In genomic region chr6:150539568-150539967, GRCh38 we compare ENCODE assay signal across 20 cellular contexts.
DNase-seq lines count a peak whose midpoint lies in the region; ATAC-seq and TF ChIP-seq lines count a peak whose summit lies in the region.
"Had no signal": no experiment of that assay in that cellular context is flagged by ENCODE, and none has a peak within 500 bp of the region (broad histone marks: within the 10 kb centered on the region; RNA-seq: fewer than 3 reads in every experiment).

No MANE protein-coding gene starts in this region.

- ATAC-seq in activated CD4-positive, alpha-beta T cell treated with anti-CD3 and anti-CD28 coated beads for 36 hours: peak; percentile 69
- 0 out of 3 replicates have a peak, but pooled peaks have one; percentile 19 for ATAC-seq in RWPE2 (ENCODE audit: low read depth)
- ATAC-seq in stimulated activated effector memory CD8-positive, alpha-beta T cell treated with anti-CD3 and anti-CD28 coated beads, Interleukin-12 subunit alpha, Interleukin-12 subunit beta, amount 100 ng/mL, for 72 hours: peak; percentile 83
- ATAC-seq: Panc1 had no signal

- H3K4me1 Mint-ChIP-seq in activated CD4-positive, alpha-beta T cell treated with anti-CD3 and anti-CD28 coated beads for 36 hours: peaks cover 7% of the 10 kb centered on the region
- peaks cover 2% of the 10 kb centered on the region for H3K4me1 Mint-ChIP-seq in activated CD4-positive, alpha-beta T cell treated with anti-CD3 and anti-CD28 coated beads, Interleukin-2, amount 10 ng/mL, durations not matched to agents 7 days and 5 days
- H3K4me1 Mint-ChIP-seq in stimulated activated effector memory CD8-positive, alpha-beta T cell treated with anti-CD3 and anti-CD28 coated beads, Interleukin-12 subunit alpha, Interleukin-12 subunit beta, amount 100 ng/mL, for 72 hours: peaks cover 11% of the 10 kb centered on the region
- H3K4me1 Mint-ChIP-seq: CD8-positive, alpha-beta memory T cell had no signal

- H3K27me3 ChIP-seq in RWPE2 (ENCODE audit: insufficient read depth, poor library complexity, severe bottlenecking): no peaks in the 10 kb centered on the region
- H3K27me3 ChIP-seq: SJCRH30 had no signal

- H3K36me3 Mint-ChIP-seq in activated CD4-positive, alpha-beta T cell treated with anti-CD3 and anti-CD28 coated beads for 36 hours (ENCODE audit: low read depth): no peaks in the 10 kb centered on the region
- no peaks in the 10 kb centered on the region for H3K36me3 Mint-ChIP-seq in activated CD4-positive, alpha-beta T cell treated with anti-CD3 and anti-CD28 coated beads, Interleukin-2, amount 10 ng/mL, durations not matched to agents 7 days and 5 days (ENCODE audit: low read depth)
- H3K36me3 Mint-ChIP-seq in stimulated activated effector memory CD8-positive, alpha-beta T cell treated with anti-CD3 and anti-CD28 coated beads, Interleukin-12 subunit alpha, Interleukin-12 subunit beta, amount 100 ng/mL, for 72 hours: no peaks in the 10 kb centered on the region
- H3K36me3 Mint-ChIP-seq: CD8-positive, alpha-beta memory T cell had no signal

- POLR2A ChIA-PET in activated CD4-positive, alpha-beta T cell treated with anti-CD3 and anti-CD28 coated beads for 36 hours (lab: Charles Lee): no interaction called here
- POLR2A ChIA-PET in activated CD4-positive, alpha-beta T cell treated with anti-CD3 and anti-CD28 coated beads, Interleukin-2, amount 10 ng/mL, durations not matched to agents 7 days and 5 days (lab: Charles Lee): no interaction called here

- no peaks in the 10 kb centered on the region for H3K36me3 ChIP-seq in RWPE2 (ENCODE audit: low read depth)
- H3K36me3 ChIP-seq: SJCRH30 had no signal

- peak; percentile 11 for DNase-seq in activated CD4-positive, alpha-beta T cell treated with anti-CD3 and anti-CD28 coated beads for 36 hours
- DNase-seq in activated CD4-positive, alpha-beta T cell treated with anti-CD3 and anti-CD28 coated beads, Interleukin-2, amount 10 ng/mL, durations not matched to agents 7 days and 5 days: no peak
- DNase-seq in RWPE2 (ENCODE audit: low spot score): no peak
- peak; percentile 6 for DNase-seq in dermis blood vessel endothelial cell
- no peak for DNase-seq in stimulated activated effector memory CD8-positive, alpha-beta T cell treated with anti-CD3 and anti-CD28 coated beads, Interleukin-12 subunit alpha, Interleukin-12 subunit beta, amount 100 ng/mL, for 72 hours (ENCODE audit: low spot score in 2 of 2)
- no peak for DNase-seq in AG08396 (ENCODE audit: low spot score)
- no peak for DNase-seq in erythroblast (lab: John Stamatoyannopoulos, UW)
- DNase-seq: CD8-positive, alpha-beta memory T cell; GDM1; MM.1S; NCI-H1048; NCI-H1417 treated with DMSO at 0.1 percent for 48 hours; NCI-H187 treated with DMSO at 0.1 percent for 48 hours; NCI-H2107; NCI-H226; NCI-H510A treated with DMSO at 0.1 percent for 48 hours; NCI-H774; SJCRH30 had no signal

- no peak for TF ChIP-seq CTCF in RWPE2 (IDR thresholded peaks at IDR 0.05; ENCODE audit: poor library complexity, severe bottlenecking)

- CTCF ChIA-PET in activated CD4-positive, alpha-beta T cell treated with anti-CD3 and anti-CD28 coated beads for 36 hours (lab: Charles Lee): interaction anchor here (0.7 to 1.2 kb wide), 2 partner anchors 276 to 645 kb away, joined by 3 to 6 read pairs; no protein-coding TSS in a partner anchor
- CTCF ChIA-PET in activated CD4-positive, alpha-beta T cell treated with anti-CD3 and anti-CD28 coated beads, Interleukin-2, amount 10 ng/mL, durations not matched to agents 7 days and 5 days (lab: Charles Lee): no interaction called here

- no peak for TF ChIP-seq POLR2A in erythroblast (IDR thresholded peaks at IDR 0.05; ENCODE audit: low read length)

- H3K4me3 Mint-ChIP-seq in activated CD4-positive, alpha-beta T cell treated with anti-CD3 and anti-CD28 coated beads for 36 hours: no peak overlapping the region
- no peak overlapping the region for H3K4me3 Mint-ChIP-seq in activated CD4-positive, alpha-beta T cell treated with anti-CD3 and anti-CD28 coated beads, Interleukin-2, amount 10 ng/mL, durations not matched to agents 7 days and 5 days
- no peak overlapping the region for H3K4me3 Mint-ChIP-seq in stimulated activated effector memory CD8-positive, alpha-beta T cell treated with anti-CD3 and anti-CD28 coated beads, Interleukin-12 subunit alpha, Interleukin-12 subunit beta, amount 100 ng/mL, for 72 hours

- intact Hi-C loops in activated CD4-positive, alpha-beta T cell treated with anti-CD3 and anti-CD28 coated beads for 36 hours (cut with DNase I, micrococcal nuclease): no loop called here

- H3K4me3 ChIP-seq in RWPE2 (ENCODE audit: severe bottlenecking): no peak overlapping the region
- H3K4me3 ChIP-seq: SJCRH30 had no signal

- H3K9me3 ChIP-seq in RWPE2 (ENCODE audit: severe bottlenecking): no peaks in the 10 kb centered on the region
- H3K9me3 ChIP-seq: SJCRH30 had no signal

- no peaks in the 10 kb centered on the region for H3K9me3 Mint-ChIP-seq in activated CD4-positive, alpha-beta T cell treated with anti-CD3 and anti-CD28 coated beads for 36 hours (ENCODE audit: low read depth)
- no peaks in the 10 kb centered on the region for H3K9me3 Mint-ChIP-seq in activated CD4-positive, alpha-beta T cell treated with anti-CD3 and anti-CD28 coated beads, Interleukin-2, amount 10 ng/mL, durations not matched to agents 7 days and 5 days
- H3K9me3 Mint-ChIP-seq in stimulated activated effector memory CD8-positive, alpha-beta T cell treated with anti-CD3 and anti-CD28 coated beads, Interleukin-12 subunit alpha, Interleukin-12 subunit beta, amount 100 ng/mL, for 72 hours: no peaks in the 10 kb centered on the region

- no peak overlapping the region for H3K27ac Mint-ChIP-seq in activated CD4-positive, alpha-beta T cell treated with anti-CD3 and anti-CD28 coated beads for 36 hours
- H3K27ac Mint-ChIP-seq in activated CD4-positive, alpha-beta T cell treated with anti-CD3 and anti-CD28 coated beads, Interleukin-2, amount 10 ng/mL, durations not matched to agents 7 days and 5 days: no peak overlapping the region
- H3K27ac Mint-ChIP-seq in stimulated activated effector memory CD8-positive, alpha-beta T cell treated with anti-CD3 and anti-CD28 coated beads, Interleukin-12 subunit alpha, Interleukin-12 subunit beta, amount 100 ng/mL, for 72 hours: no peak overlapping the region
- H3K27ac Mint-ChIP-seq: CD8-positive, alpha-beta memory T cell had no signal

- peaks cover 19% of the 10 kb centered on the region for H3K27me3 Mint-ChIP-seq in activated CD4-positive, alpha-beta T cell treated with anti-CD3 and anti-CD28 coated beads for 36 hours
- peaks cover 15% of the 10 kb centered on the region for H3K27me3 Mint-ChIP-seq in activated CD4-positive, alpha-beta T cell treated with anti-CD3 and anti-CD28 coated beads, Interleukin-2, amount 10 ng/mL, durations not matched to agents 7 days and 5 days

- no peak overlapping the region for H3K27ac ChIP-seq in RWPE2 (ENCODE audit: poor library complexity, severe bottlenecking)
- H3K27ac ChIP-seq: C4-2B, SJCRH30 had no signal

- H3K4me1 ChIP-seq in RWPE2 (ENCODE audit: insufficient read depth, poor library complexity, severe bottlenecking): no peaks in the 10 kb centered on the region
- H3K4me1 ChIP-seq: SJCRH30 had no signal

Comparison
In these comparisons a context has a peak if more than half of its experiments do, and no peak if none do; other contexts are left out.
1. DNase-seq: peak in activated CD4-positive, alpha-beta T cell treated with anti-CD3 and anti-CD28 coated beads for 36 hours (single experiment) and dermis blood vessel endothelial cell (single experiment); none in activated CD4-positive, alpha-beta T cell treated with anti-CD3 and anti-CD28 coated beads, Interleukin-2, amount 10 ng/mL, durations not matched to agents 7 days and 5 days (single experiment), RWPE2 (single experiment), stimulated activated effector memory CD8-positive, alpha-beta T cell treated with anti-CD3 and anti-CD28 coated beads, Interleukin-12 subunit alpha, Interleukin-12 subunit beta, amount 100 ng/mL, for 72 hours (0 of 2), AG08396 (single experiment) and erythroblast (0 of 2).
2. ATAC-seq: peak in every context shown above with its lines; median percentile 83 in stimulated activated effector memory CD8-positive, alpha-beta T cell treated with anti-CD3 and anti-CD28 coated beads, Interleukin-12 subunit alpha, Interleukin-12 subunit beta, amount 100 ng/mL, for 72 hours; 69 in activated CD4-positive, alpha-beta T cell treated with anti-CD3 and anti-CD28 coated beads for 36 hours; 19 in RWPE2.